In genomic region chr4:76607846-76608245, GRCh38 we compare ENCODE assay signal across 1 cellular context.
TF ChIP-seq lines count a peak whose summit lies in the region.

No MANE protein-coding gene starts in this region.

TF ChIP-seq in H1, 55 proteins besides CTCF, POLR2A, EP300 and RAD21 (continued from another document):
- TF ChIP-seq CHD7 (IDR thresholded peaks at IDR 0.05; ENCODE audit: insufficient replicate concordance, low read length): no peak
- TF ChIP-seq E2F6 (IDR thresholded peaks at IDR 0.05): no peak
- no peak for TF ChIP-seq NRF1 (IDR thresholded peaks at IDR 0.05; ENCODE audit: low read depth, low read length)
- no peak for TF ChIP-seq ZNF274 (IDR thresholded peaks at IDR 0.05; ENCODE audit: borderline replicate concordance, extremely low read depth, low read length)
- no peak for TF ChIP-seq RXRA (IDR thresholded peaks at IDR 0.05; ENCODE audit: insufficient read depth, low read depth, low read length)
- no peak for TF ChIP-seq SP1 (IDR thresholded peaks at IDR 0.05; ENCODE audit: low read depth, low read length)
- no peak for TF ChIP-seq EZH2 (IDR thresholded peaks at IDR 0.05; ENCODE audit: low read depth, low read length, severe bottlenecking)
- no peak for TF ChIP-seq TBP (IDR thresholded peaks at IDR 0.05; ENCODE audit: low read depth, low read length)
- TF ChIP-seq MAX (IDR thresholded peaks at IDR 0.05): no peak
- TF ChIP-seq SRF (IDR thresholded peaks at IDR 0.05; ENCODE audit: low read depth, low read length): no peak
- no peak for TF ChIP-seq SP2 (IDR thresholded peaks at IDR 0.05; ENCODE audit: low read length)
- TF ChIP-seq SUZ12 (IDR thresholded peaks at IDR 0.05; ENCODE audit: low read length): no peak
